1 cellular context compared by ENCODE assay signal in genomic region chr1:39398278-39399010, GRCh38.
TF ChIP-seq lines count a peak whose summit lies in the region.

No MANE protein-coding gene starts in this region.

TF ChIP-seq in HepG2, 621 proteins besides CTCF, POLR2A, EP300 and RAD21 (continued from another document and continues in another):
- TF ChIP-seq ZNF318 (CRISPR knock-in tag; IDR thresholded peaks at IDR 0.05), result no peak
- TF ChIP-seq MXD4 (CRISPR knock-in tag; IDR thresholded peaks at IDR 0.05), result no peak
- no peak for TF ChIP-seq ZNF570 (CRISPR knock-in tag; IDR thresholded peaks at IDR 0.05; ENCODE audit: borderline replicate concordance)
- TF ChIP-seq, protein P1, sequence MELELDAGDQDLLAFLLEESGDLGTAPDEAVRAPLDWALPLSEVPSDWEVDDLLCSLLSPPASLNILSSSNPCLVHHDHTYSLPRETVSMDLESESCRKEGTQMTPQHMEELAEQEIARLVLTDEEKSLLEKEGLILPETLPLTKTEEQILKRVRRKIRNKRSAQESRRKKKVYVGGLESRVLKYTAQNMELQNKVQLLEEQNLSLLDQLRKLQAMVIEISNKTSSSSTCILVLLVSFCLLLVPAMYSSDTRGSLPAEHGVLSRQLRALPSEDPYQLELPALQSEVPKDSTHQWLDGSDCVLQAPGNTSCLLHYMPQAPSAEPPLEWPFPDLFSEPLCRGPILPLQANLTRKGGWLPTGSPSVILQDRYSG (CRISPR knock-in tag; IDR thresholded peaks at IDR 0.05), result no peak
- no peak for TF ChIP-seq CBX5 (CRISPR knock-in tag; IDR thresholded peaks at IDR 0.05; ENCODE audit: borderline replicate concordance)
- TF ChIP-seq, protein P2, sequence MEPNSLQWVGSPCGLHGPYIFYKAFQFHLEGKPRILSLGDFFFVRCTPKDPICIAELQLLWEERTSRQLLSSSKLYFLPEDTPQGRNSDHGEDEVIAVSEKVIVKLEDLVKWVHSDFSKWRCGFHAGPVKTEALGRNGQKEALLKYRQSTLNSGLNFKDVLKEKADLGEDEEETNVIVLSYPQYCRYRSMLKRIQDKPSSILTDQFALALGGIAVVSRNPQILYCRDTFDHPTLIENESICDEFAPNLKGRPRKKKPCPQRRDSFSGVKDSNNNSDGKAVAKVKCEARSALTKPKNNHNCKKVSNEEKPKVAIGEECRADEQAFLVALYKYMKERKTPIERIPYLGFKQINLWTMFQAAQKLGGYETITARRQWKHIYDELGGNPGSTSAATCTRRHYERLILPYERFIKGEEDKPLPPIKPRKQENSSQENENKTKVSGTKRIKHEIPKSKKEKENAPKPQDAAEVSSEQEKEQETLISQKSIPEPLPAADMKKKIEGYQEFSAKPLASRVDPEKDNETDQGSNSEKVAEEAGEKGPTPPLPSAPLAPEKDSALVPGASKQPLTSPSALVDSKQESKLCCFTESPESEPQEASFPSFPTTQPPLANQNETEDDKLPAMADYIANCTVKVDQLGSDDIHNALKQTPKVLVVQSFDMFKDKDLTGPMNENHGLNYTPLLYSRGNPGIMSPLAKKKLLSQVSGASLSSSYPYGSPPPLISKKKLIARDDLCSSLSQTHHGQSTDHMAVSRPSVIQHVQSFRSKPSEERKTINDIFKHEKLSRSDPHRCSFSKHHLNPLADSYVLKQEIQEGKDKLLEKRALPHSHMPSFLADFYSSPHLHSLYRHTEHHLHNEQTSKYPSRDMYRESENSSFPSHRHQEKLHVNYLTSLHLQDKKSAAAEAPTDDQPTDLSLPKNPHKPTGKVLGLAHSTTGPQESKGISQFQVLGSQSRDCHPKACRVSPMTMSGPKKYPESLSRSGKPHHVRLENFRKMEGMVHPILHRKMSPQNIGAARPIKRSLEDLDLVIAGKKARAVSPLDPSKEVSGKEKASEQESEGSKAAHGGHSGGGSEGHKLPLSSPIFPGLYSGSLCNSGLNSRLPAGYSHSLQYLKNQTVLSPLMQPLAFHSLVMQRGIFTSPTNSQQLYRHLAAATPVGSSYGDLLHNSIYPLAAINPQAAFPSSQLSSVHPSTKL (CRISPR knock-in tag; IDR thresholded peaks at IDR 0.05), result 0 out of 2 replicates have a peak, but pooled peaks have one; percentile 34
- TF ChIP-seq ELF3 (CRISPR knock-in tag; IDR thresholded peaks at IDR 0.05), result peak; percentile 49; the same call in 1 of the 2 replicates
- TF ChIP-seq CEBPB (IDR thresholded peaks at IDR 0.05; ENCODE audit: borderline replicate concordance, low read depth, low read length), result no peak
- TF ChIP-seq, protein P3, sequence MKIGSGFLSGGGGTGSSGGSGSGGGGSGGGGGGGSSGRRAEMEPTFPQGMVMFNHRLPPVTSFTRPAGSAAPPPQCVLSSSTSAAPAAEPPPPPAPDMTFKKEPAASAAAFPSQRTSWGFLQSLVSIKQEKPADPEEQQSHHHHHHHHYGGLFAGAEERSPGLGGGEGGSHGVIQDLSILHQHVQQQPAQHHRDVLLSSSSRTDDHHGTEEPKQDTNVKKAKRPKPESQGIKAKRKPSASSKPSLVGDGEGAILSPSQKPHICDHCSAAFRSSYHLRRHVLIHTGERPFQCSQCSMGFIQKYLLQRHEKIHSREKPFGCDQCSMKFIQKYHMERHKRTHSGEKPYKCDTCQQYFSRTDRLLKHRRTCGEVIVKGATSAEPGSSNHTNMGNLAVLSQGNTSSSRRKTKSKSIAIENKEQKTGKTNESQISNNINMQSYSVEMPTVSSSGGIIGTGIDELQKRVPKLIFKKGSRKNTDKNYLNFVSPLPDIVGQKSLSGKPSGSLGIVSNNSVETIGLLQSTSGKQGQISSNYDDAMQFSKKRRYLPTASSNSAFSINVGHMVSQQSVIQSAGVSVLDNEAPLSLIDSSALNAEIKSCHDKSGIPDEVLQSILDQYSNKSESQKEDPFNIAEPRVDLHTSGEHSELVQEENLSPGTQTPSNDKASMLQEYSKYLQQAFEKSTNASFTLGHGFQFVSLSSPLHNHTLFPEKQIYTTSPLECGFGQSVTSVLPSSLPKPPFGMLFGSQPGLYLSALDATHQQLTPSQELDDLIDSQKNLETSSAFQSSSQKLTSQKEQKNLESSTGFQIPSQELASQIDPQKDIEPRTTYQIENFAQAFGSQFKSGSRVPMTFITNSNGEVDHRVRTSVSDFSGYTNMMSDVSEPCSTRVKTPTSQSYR (CRISPR knock-in tag; IDR thresholded peaks at IDR 0.05; ENCODE audit: borderline replicate concordance), result no peak
- TF ChIP-seq ZZZ3 (CRISPR knock-in tag; IDR thresholded peaks at IDR 0.05; ENCODE audit: borderline replicate concordance), result no peak
- no peak for TF ChIP-seq SRSF1 (optimal IDR thresholded peaks at IDR 0.05; ENCODE audit: low read depth, low read length)
- TF ChIP-seq CREB1 (IDR thresholded peaks at IDR 0.05), result no peak
- TF ChIP-seq CREB1 (CRISPR knock-in tag; IDR thresholded peaks at IDR 0.05), result peak; percentile 18; the same call in 1 of the 2 replicates
- TF ChIP-seq CBX1 (IDR thresholded peaks at IDR 0.05; ENCODE audit: low read depth), result no peak
- TF ChIP-seq FOSL1 (CRISPR knock-in tag; IDR thresholded peaks at IDR 0.05; ENCODE audit: borderline replicate concordance), result no peak
- no peak for TF ChIP-seq ZSCAN9 (CRISPR knock-in tag; IDR thresholded peaks at IDR 0.05; ENCODE audit: borderline replicate concordance)
- TF ChIP-seq ZNF652 (CRISPR knock-in tag; IDR thresholded peaks at IDR 0.05; ENCODE audit: borderline replicate concordance, low read depth), result peak; percentile 53; the same call in 1 of the 2 replicates
- TF ChIP-seq, protein P4, sequence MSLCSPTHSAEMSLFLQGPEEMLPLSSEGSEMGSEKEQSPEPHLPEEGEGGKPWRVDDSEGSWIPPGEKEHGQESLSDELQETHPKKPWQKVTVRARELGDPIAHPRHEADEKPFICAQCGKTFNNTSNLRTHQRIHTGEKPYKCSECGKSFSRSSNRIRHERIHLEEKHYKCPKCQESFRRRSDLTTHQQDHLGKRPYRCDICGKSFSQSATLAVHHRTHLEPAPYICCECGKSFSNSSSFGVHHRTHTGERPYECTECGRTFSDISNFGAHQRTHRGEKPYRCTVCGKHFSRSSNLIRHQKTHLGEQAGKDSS (CRISPR knock-in tag; IDR thresholded peaks at IDR 0.05; ENCODE audit: borderline replicate concordance, low read depth), result no peak
- no peak for TF ChIP-seq RELA (CRISPR knock-in tag; IDR thresholded peaks at IDR 0.05)
- TF ChIP-seq SALL1 (CRISPR knock-in tag; IDR thresholded peaks at IDR 0.05), result peak; percentile 37; the same call in 1 of the 2 replicates
- TF ChIP-seq TEAD3 (CRISPR knock-in tag; optimal IDR thresholded peaks at IDR 0.05; ENCODE audit: borderline replicate concordance), result peak; percentile 33
- TF ChIP-seq, protein P5, sequence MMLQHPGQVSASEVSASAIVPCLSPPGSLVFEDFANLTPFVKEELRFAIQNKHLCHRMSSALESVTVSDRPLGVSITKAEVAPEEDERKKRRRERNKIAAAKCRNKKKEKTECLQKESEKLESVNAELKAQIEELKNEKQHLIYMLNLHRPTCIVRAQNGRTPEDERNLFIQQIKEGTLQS (CRISPR knock-in tag; IDR thresholded peaks at IDR 0.05), result peak; percentile 57
- TF ChIP-seq FOXK1 (CRISPR knock-in tag; IDR thresholded peaks at IDR 0.05; ENCODE audit: borderline replicate concordance, low read depth), result no peak
- TF ChIP-seq ONECUT2 (CRISPR knock-in tag; IDR thresholded peaks at IDR 0.05), result no peak
- TF ChIP-seq POGZ (CRISPR knock-in tag; IDR thresholded peaks at IDR 0.05), result no peak
- TF ChIP-seq, protein P6, sequence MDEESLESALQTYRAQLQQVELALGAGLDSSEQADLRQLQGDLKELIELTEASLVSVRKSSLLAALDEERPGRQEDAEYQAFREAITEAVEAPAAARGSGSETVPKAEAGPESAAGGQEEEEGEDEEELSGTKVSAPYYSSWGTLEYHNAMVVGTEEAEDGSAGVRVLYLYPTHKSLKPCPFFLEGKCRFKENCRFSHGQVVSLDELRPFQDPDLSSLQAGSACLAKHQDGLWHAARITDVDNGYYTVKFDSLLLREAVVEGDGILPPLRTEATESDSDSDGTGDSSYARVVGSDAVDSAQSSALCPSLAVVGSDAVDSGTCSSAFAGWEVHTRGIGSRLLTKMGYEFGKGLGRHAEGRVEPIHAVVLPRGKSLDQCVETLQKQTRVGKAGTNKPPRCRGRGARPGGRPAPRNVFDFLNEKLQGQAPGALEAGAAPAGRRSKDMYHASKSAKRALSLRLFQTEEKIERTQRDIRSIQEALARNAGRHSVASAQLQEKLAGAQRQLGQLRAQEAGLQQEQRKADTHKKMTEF (CRISPR knock-in tag; IDR thresholded peaks at IDR 0.05), result 0 out of 2 replicates have a peak, but pooled peaks have one; percentile 21
- TF ChIP-seq, protein P7, sequence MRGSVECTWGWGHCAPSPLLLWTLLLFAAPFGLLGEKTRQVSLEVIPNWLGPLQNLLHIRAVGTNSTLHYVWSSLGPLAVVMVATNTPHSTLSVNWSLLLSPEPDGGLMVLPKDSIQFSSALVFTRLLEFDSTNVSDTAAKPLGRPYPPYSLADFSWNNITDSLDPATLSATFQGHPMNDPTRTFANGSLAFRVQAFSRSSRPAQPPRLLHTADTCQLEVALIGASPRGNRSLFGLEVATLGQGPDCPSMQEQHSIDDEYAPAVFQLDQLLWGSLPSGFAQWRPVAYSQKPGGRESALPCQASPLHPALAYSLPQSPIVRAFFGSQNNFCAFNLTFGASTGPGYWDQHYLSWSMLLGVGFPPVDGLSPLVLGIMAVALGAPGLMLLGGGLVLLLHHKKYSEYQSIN (CRISPR knock-in tag; IDR thresholded peaks at IDR 0.05; ENCODE audit: borderline replicate concordance), result no peak
- TF ChIP-seq PHF21A (CRISPR knock-in tag; IDR thresholded peaks at IDR 0.05), result no peak
- no peak for TF ChIP-seq DPF2 (CRISPR knock-in tag; IDR thresholded peaks at IDR 0.05; ENCODE audit: borderline replicate concordance, low read depth)
- TF ChIP-seq ZNF768 (CRISPR knock-in tag; IDR thresholded peaks at IDR 0.05), result no peak
- TF ChIP-seq ZNF710 (CRISPR knock-in tag; IDR thresholded peaks at IDR 0.05; ENCODE audit: borderline replicate concordance), result no peak
- TF ChIP-seq, protein P8, sequence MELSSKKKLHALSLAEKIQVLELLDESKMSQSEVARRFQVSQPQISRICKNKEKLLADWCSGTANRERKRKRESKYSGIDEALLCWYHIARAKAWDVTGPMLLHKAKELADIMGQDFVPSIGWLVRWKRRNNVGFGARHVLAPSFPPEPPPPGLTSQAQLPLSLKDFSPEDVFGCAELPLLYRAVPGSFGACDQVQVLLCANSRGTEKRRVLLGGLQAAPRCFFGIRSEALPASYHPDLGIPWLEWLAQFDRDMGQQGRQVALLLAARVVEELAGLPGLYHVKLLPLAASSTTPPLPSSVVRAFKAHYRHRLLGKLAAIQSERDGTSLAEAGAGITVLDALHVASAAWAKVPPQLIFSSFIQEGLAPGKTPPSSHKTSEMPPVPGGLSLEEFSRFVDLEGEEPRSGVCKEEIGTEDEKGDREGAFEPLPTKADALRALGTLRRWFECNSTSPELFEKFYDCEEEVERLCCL (CRISPR knock-in tag; IDR thresholded peaks at IDR 0.05; ENCODE audit: borderline replicate concordance), result no peak
- no peak for TF ChIP-seq PAF1 (CRISPR knock-in tag; IDR thresholded peaks at IDR 0.05)
- TF ChIP-seq ZNF879 (CRISPR knock-in tag; IDR thresholded peaks at IDR 0.05), result no peak
